In the genomic region with DNA sequence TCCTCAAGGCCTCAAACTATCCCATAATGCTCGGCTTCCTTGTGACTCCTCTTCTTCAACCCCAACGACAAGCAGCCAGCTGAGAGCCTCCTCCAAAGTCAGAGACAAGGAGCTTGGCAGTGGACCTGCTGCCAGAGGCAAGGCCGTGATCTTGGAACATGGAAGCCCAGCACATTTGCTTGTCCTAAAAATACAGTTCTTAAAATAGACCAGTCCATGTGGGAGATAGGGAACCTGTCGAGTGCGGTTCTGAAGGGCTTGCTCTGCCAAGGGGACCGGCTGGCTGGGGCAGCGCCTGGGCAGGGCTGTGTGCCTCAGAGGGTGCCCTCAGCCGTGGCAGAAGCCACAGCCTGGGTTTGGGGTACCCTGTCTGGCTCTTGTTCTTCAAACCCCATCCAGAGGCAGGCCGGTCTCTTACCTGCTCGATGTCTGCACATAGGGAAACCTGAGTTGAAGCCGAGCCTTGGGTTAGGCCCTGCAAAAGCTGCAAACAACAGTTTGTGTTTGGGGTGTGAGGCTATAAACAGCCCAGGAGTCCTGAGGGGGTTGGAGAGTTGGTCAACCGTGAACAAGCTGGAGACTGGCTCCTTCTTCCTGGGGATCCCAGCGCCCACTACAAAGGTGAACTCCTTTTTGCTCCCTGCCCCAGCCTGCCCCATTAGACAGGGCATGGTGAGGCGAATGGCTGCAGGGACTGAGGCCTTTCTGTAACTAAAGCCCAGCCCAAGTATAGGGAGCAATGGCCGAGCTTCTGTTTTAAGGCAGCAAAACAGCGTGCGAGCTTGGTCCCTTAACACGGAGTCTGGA, we compare ENCODE assay signal across 12 cellular contexts.
"Had no signal": no experiment of that assay in that cellular context is flagged by ENCODE, and none has a peak within 500 bp of the region (broad histone marks: within the 10 kb centered on the region; RNA-seq: fewer than 3 reads in every experiment).

No MANE protein-coding gene starts in this region.

- H3K27ac Mint-ChIP-seq: activated T-helper 1 cell treated with anti-CD3 and anti-CD28 coated beads, Interleukin-12 subunit alpha, Interleukin-12 subunit beta, Interleukin-2, Interleukin-4 antibody, amounts not matched to agents 30 ng/mL and 10 ng/mL and 1 ng/mL, durations not matched to agents 14 hours and 24 hours and 36 hours; endodermal cell; immature natural killer cell; neural progenitor cell had no signal

- H3K4me3 ChIP-seq: neural progenitor cell, ovary, upper lobe of left lung had no signal

- H3K9me3 ChIP-seq: ovary, upper lobe of left lung had no signal

- H3K4me2 ChIP-seq: neural progenitor cell had no signal

- H3K4me3 Mint-ChIP-seq: activated T-helper 1 cell treated with anti-CD3 and anti-CD28 coated beads, Interleukin-12 subunit alpha, Interleukin-12 subunit beta, Interleukin-2, Interleukin-4 antibody, amounts not matched to agents 30 ng/mL and 10 ng/mL and 1 ng/mL, durations not matched to agents 14 hours and 24 hours and 36 hours; endodermal cell; immature natural killer cell; neural progenitor cell had no signal

- H3K4me1 ChIP-seq: neural progenitor cell, upper lobe of left lung had no signal

- H2AFZ ChIP-seq: neural progenitor cell had no signal

- H3K36me3 Mint-ChIP-seq: immature natural killer cell, neural progenitor cell had no signal

- H3K27ac ChIP-seq: neural progenitor cell, ovary, upper lobe of left lung had no signal

- H3K9me3 Mint-ChIP-seq: activated T-helper 1 cell treated with anti-CD3 and anti-CD28 coated beads, Interleukin-12 subunit alpha, Interleukin-12 subunit beta, Interleukin-2, Interleukin-4 antibody, amounts not matched to agents 30 ng/mL and 10 ng/mL and 1 ng/mL, durations not matched to agents 14 hours and 24 hours and 36 hours; endodermal cell; immature natural killer cell; neural progenitor cell had no signal

- H3K36me3 ChIP-seq: neural progenitor cell, ovary, upper lobe of left lung had no signal

- DNase-seq: activated CD4-positive, alpha-beta T cell treated with anti-CD3 and anti-CD28 coated beads for 48 hours; activated naive CD4-positive, alpha-beta T cell treated with Interleukin-2 at 50 U/mL for 16 hours; central memory CD4-positive, alpha-beta T cell; endodermal cell; immature natural killer cell; left colon; ovary; stimulated activated CD4-positive, alpha-beta T cell treated with anti-CD3 and anti-CD28 coated beads, Interleukin-1b, Interleukin-23, amount 100 ng/mL, for 48 hours; stimulated activated naive CD4-positive, alpha-beta T cell had no signal

- ATAC-seq: left colon had no signal

- H3K4me1 Mint-ChIP-seq: endodermal cell, immature natural killer cell had no signal

- H3K9ac ChIP-seq: neural progenitor cell had no signal

- H3K27me3 ChIP-seq: neural progenitor cell, ovary, upper lobe of left lung had no signal
